Comparison of ENCODE assay signal across 1 cellular context in the genomic region with DNA sequence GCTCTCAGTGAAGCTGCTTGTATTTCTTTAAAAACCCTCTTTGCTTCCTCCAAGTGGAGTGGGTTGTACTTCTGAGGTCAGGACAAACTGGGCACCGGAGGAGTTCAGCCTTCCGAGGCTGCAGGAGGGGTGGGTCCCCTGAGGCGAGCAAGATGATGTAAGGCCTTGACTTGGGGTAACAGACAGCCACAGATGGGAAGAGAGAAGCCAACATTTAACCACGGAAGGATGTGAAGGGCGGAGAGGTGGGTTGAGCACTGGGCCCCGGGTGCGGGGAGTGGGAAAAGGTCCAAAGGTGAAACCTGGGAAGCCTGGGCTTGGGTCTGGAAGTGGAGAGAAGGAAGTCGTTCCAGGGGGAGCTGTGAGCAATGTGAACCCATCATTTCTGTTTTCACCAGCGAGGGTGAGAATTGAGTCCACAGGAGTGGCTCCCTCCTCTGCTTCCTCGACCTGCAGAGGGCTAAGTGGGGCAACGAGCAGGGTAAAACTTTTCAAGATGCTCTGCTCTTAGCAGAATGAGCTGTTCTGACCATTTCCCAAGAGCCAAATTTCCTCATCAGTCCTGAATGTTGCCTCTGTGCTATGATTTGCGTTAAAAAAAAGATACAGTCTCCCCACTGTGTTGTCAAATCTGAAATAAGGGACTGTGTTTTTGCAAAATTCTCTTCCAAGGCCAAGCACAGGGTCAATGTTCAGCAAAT.
TF ChIP-seq lines count a peak whose summit lies in the region.

No MANE protein-coding gene starts in this region.

TF ChIP-seq in WTC11, 78 proteins besides CTCF, POLR2A, EP300 and RAD21 (continued from another document):
- TF ChIP-seq, protein P1, sequence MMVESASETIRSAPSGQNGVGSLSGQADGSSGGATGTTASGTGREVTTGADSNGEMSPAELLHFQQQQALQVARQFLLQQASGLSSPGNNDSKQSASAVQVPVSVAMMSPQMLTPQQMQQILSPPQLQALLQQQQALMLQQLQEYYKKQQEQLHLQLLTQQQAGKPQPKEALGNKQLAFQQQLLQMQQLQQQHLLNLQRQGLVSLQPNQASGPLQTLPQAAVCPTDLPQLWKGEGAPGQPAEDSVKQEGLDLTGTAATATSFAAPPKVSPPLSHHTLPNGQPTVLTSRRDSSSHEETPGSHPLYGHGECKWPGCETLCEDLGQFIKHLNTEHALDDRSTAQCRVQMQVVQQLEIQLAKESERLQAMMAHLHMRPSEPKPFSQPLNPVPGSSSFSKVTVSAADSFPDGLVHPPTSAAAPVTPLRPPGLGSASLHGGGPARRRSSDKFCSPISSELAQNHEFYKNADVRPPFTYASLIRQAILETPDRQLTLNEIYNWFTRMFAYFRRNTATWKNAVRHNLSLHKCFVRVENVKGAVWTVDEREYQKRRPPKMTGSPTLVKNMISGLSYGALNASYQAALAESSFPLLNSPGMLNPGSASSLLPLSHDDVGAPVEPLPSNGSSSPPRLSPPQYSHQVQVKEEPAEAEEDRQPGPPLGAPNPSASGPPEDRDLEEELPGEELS (CRISPR knock-in tag; IDR thresholded peaks at IDR 0.05), result no peak
- TF ChIP-seq ZNF263 (CRISPR knock-in tag; IDR thresholded peaks at IDR 0.05; ENCODE audit: low read depth), result no peak
- no peak for TF ChIP-seq SP1 (CRISPR knock-in tag; conservative IDR thresholded peaks at IDR 0.05)
- no peak for TF ChIP-seq NFATC4 (CRISPR knock-in tag; IDR thresholded peaks at IDR 0.05)
- no peak for TF ChIP-seq ZNF219 (CRISPR knock-in tag; IDR thresholded peaks at IDR 0.05; ENCODE audit: borderline replicate concordance)
- TF ChIP-seq, protein P2, sequence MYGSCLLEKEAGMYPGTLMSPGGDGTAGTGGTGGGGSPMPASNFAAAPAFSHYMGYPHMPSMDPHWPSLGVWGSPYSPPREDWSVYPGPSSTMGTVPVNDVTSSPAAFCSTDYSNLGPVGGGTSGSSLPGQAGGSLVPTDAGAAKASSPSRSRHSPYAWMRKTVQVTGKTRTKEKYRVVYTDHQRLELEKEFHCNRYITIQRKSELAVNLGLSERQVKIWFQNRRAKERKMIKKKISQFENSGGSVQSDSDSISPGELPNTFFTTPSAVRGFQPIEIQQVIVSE (CRISPR knock-in tag; IDR thresholded peaks at IDR 0.05; ENCODE audit: borderline replicate concordance), result no peak
- TF ChIP-seq ZNF317 (CRISPR knock-in tag; IDR thresholded peaks at IDR 0.05; ENCODE audit: borderline replicate concordance, low read depth), result no peak
- TF ChIP-seq, protein P3, sequence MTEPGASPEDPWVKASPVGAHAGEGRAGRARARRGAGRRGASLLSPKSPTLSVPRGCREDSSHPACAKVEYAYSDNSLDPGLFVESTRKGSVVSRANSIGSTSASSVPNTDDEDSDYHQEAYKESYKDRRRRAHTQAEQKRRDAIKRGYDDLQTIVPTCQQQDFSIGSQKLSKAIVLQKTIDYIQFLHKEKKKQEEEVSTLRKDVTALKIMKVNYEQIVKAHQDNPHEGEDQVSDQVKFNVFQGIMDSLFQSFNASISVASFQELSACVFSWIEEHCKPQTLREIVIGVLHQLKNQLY (CRISPR knock-in tag; IDR thresholded peaks at IDR 0.05), result no peak
- TF ChIP-seq MYBL2 (CRISPR knock-in tag; IDR thresholded peaks at IDR 0.05), result no peak
- TF ChIP-seq, protein P4, sequence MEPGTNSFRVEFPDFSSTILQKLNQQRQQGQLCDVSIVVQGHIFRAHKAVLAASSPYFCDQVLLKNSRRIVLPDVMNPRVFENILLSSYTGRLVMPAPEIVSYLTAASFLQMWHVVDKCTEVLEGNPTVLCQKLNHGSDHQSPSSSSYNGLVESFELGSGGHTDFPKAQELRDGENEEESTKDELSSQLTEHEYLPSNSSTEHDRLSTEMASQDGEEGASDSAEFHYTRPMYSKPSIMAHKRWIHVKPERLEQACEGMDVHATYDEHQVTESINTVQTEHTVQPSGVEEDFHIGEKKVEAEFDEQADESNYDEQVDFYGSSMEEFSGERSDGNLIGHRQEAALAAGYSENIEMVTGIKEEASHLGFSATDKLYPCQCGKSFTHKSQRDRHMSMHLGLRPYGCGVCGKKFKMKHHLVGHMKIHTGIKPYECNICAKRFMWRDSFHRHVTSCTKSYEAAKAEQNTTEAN (CRISPR knock-in tag; IDR thresholded peaks at IDR 0.05), result no peak
- TF ChIP-seq, protein P5, sequence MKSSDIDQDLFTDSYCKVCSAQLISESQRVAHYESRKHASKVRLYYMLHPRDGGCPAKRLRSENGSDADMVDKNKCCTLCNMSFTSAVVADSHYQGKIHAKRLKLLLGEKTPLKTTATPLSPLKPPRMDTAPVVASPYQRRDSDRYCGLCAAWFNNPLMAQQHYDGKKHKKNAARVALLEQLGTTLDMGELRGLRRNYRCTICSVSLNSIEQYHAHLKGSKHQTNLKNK (CRISPR knock-in tag; IDR thresholded peaks at IDR 0.05), result no peak
- TF ChIP-seq, protein P6, sequence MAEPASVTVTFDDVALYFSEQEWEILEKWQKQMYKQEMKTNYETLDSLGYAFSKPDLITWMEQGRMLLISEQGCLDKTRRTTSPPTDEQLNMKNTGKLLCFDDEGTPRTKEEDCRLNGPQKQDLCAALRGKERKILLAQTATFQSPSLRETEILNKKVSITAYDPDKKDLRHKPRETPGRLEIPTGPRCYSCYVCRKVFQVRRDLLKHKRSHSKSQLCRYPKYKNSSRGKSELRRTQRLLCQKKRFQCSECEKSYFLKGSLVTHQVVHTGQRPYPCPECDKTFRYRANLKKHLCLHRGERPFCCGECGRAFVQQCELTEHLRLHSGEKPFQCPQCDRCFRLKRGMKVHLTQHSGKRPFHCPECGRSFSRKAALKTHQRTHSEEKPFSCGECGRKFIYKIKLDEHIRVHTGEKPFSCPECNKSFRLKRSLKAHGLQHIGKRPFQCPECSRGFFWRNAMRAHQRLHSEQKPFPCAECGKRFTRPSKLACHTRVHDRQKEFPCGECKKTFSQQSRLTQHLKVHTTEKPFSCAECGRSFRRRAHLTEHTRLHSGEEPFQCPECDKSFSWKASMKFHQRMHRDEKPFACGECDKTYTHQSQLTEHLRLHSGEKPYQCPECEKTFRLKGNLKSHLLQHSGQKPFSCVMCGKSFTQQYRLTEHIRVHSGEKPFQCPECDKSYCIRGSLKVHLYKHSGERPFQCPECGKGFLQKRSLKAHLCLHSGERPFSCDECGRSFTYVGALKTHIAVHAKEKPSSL (CRISPR knock-in tag; conservative IDR thresholded peaks at IDR 0.05), result no peak
- TF ChIP-seq, protein P7, sequence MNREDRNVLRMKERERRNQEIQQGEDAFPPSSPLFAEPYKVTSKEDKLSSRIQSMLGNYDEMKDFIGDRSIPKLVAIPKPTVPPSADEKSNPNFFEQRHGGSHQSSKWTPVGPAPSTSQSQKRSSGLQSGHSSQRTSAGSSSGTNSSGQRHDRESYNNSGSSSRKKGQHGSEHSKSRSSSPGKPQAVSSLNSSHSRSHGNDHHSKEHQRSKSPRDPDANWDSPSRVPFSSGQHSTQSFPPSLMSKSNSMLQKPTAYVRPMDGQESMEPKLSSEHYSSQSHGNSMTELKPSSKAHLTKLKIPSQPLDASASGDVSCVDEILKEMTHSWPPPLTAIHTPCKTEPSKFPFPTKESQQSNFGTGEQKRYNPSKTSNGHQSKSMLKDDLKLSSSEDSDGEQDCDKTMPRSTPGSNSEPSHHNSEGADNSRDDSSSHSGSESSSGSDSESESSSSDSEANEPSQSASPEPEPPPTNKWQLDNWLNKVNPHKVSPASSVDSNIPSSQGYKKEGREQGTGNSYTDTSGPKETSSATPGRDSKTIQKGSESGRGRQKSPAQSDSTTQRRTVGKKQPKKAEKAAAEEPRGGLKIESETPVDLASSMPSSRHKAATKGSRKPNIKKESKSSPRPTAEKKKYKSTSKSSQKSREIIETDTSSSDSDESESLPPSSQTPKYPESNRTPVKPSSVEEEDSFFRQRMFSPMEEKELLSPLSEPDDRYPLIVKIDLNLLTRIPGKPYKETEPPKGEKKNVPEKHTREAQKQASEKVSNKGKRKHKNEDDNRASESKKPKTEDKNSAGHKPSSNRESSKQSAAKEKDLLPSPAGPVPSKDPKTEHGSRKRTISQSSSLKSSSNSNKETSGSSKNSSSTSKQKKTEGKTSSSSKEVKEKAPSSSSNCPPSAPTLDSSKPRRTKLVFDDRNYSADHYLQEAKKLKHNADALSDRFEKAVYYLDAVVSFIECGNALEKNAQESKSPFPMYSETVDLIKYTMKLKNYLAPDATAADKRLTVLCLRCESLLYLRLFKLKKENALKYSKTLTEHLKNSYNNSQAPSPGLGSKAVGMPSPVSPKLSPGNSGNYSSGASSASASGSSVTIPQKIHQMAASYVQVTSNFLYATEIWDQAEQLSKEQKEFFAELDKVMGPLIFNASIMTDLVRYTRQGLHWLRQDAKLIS (CRISPR knock-in tag; IDR thresholded peaks at IDR 0.05; ENCODE audit: borderline replicate concordance), result no peak
- TF ChIP-seq ZNF423 (CRISPR knock-in tag; IDR thresholded peaks at IDR 0.05), result no peak
